8 cellular contexts compared by ENCODE assay signal in the genomic region with DNA sequence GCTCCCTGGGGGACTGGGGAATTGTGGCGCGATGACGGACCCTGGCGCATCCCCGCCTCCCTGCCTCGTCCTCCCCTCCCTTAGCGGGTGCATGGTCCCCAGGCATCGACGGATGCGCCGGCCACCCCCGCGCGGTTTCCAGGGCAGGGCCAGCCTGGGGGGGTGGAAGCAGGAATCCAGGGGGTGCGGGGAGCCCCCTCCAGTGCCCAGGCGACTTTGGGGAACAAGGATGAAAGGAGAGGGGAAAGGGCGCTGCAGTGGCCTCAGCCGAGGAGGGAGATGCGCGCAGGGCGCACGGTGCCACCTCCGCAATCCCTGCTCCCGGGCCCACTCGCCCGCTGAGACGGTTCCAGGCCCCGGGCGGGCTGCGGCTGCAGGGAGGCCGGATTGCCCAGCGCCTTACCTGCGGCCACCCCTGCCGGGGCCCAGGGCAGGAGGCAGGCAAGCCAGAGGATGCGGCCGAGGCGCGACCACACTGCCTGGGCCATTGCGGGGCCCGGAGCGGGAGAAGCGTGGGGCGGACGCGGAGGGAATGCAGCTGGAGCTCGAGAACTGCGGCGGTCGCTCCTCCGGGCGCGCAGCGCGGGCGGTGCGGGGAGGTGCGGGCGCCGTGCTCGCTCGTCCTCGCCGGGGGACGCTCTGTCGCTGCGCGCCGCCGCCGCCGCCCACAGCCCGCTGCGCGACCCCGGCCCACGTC. TPM values are rescaled to one million over a fixed set of nuclear protein-coding genes. Genes with fewer than 3 reads are reported as not detected.
A peak's percentile ranks its signal among the peaks of the same experiment; 100 is the strongest.
DNase-seq lines count a peak whose midpoint lies in the region.

A gene with protein sequence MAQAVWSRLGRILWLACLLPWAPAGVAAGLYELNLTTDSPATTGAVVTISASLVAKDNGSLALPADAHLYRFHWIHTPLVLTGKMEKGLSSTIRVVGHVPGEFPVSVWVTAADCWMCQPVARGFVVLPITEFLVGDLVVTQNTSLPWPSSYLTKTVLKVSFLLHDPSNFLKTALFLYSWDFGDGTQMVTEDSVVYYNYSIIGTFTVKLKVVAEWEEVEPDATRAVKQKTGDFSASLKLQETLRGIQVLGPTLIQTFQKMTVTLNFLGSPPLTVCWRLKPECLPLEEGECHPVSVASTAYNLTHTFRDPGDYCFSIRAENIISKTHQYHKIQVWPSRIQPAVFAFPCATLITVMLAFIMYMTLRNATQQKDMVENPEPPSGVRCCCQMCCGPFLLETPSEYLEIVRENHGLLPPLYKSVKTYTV (minus strand): TSS at position 641 of the 697 bp plus-strand sequence. CDS start 153 bp downstream, at position 488.

- peak within 1 kb of the TSS; percentile 74 for H3K4me3 Mint-ChIP-seq in activated naive CD4-positive, alpha-beta T cell treated with anti-CD3 and anti-CD28 coated beads, Interleukin-2, amount 50 U/mL, for 24 hours
- H3K4me3 Mint-ChIP-seq in immature natural killer cell: peak within 1 kb of the TSS in 3 of 5 donors; percentile 17 to 44 (median 40)

- no peaks in the 10 kb centered on the region for H3K36me3 Mint-ChIP-seq in activated naive CD4-positive, alpha-beta T cell treated with anti-CD3 and anti-CD28 coated beads, Interleukin-2, amount 50 U/mL, for 24 hours
- no peaks in the 10 kb centered on the region for H3K36me3 Mint-ChIP-seq in immature natural killer cell

- peaks cover 6% of the 10 kb centered on the region for H3K27me3 Mint-ChIP-seq in activated naive CD4-positive, alpha-beta T cell treated with anti-CD3 and anti-CD28 coated beads, Interleukin-2, amount 50 U/mL, for 24 hours
- peaks cover 1 to 7% (median 3%) of the 10 kb centered on the region in 3 donors for H3K27me3 Mint-ChIP-seq in immature natural killer cell (ENCODE audit: low read depth in 3 of 3)

- no peak within 1 kb of the TSS for H3K27ac Mint-ChIP-seq in activated naive CD4-positive, alpha-beta T cell treated with anti-CD3 and anti-CD28 coated beads, Interleukin-2, amount 50 U/mL, for 24 hours
- H3K27ac Mint-ChIP-seq in immature natural killer cell: no peak within 1 kb of the TSS

- H3K4me1 Mint-ChIP-seq in activated naive CD4-positive, alpha-beta T cell treated with anti-CD3 and anti-CD28 coated beads, Interleukin-2, amount 50 U/mL, for 24 hours: peaks cover 4% of the 10 kb centered on the region
- peaks cover 0 to 4% of the 10 kb centered on the region in 2 donors for H3K4me1 Mint-ChIP-seq in immature natural killer cell

- peaks cover 42% of the 10 kb centered on the region for H3K27me3 ChIP-seq in thymus (ENCODE audit: control insufficient read depth, insufficient read depth)

- peak within 1 kb of the TSS; percentile 46 for H3K4me3 ChIP-seq in thymus (ENCODE audit: low read length)

- H3K9me3 Mint-ChIP-seq in activated naive CD4-positive, alpha-beta T cell treated with anti-CD3 and anti-CD28 coated beads, Interleukin-2, amount 50 U/mL, for 24 hours: no peaks in the 10 kb centered on the region
- no peaks in the 10 kb centered on the region for H3K9me3 Mint-ChIP-seq in immature natural killer cell

- H3K27ac ChIP-seq in thymus (ENCODE audit: low read depth): no peak within 1 kb of the TSS

- no peaks in the 10 kb centered on the region for H3K4me1 ChIP-seq in thymus (ENCODE audit: control insufficient read depth, insufficient read depth, low read length)

- 6% methylated on average over 76 of the region's 76 CpGs for WGBS in thymus

- no peaks in the 10 kb centered on the region for H3K36me3 ChIP-seq in thymus (ENCODE audit: control insufficient read depth, insufficient read depth)

- no peaks in the 10 kb centered on the region for H3K9me3 ChIP-seq in thymus (ENCODE audit: control insufficient read depth)

- peak; percentile 3 for DNase-seq in activated naive CD4-positive, alpha-beta T cell treated with Interleukin-2 at 50 U/mL for 16 hours
- no peak for DNase-seq in activated naive CD4-positive, alpha-beta T cell (lab: John Stamatoyannopoulos, UW)
- DNase-seq in immature natural killer cell (no peak), NCI-H1092 (lab: John Stamatoyannopoulos, UW) (no peak), NK-92 (lab: John Stamatoyannopoulos, UW; ENCODE audit: unreplicated experiment) (no peak), mucosa of gallbladder (ENCODE audit: low spot score) (no peak)

RNA-seq across cellular contexts. Expression of the gene that starts here (rescaled TPM):
- polyA plus RNA-seq in immature natural killer cell (not detected), thymus (0.23 TPM)
- 0.26 TPM for total RNA-seq in mucosa of gallbladder
